1 cellular context compared by ENCODE assay signal in genomic region chr4:2836391-2836859, GRCh38.
TF ChIP-seq lines count a peak whose summit lies in the region.

No MANE protein-coding gene starts in this region.

TF ChIP-seq in GM12878, 131 proteins besides CTCF, POLR2A, EP300 and RAD21:
- no peak for TF ChIP-seq EGR1 (IDR thresholded peaks at IDR 0.05; ENCODE audit: borderline replicate concordance in 1 of 2, low read depth in 2 of 2, low read length in 2 of 2)
- no peak for TF ChIP-seq TCF7 (IDR thresholded peaks at IDR 0.05; ENCODE audit: borderline replicate concordance)
- no peak for TF ChIP-seq ZBTB4 (CRISPR knock-in tag; IDR thresholded peaks at IDR 0.05)
- TF ChIP-seq POLR2AphosphoS2 (IDR thresholded peaks at IDR 0.05; ENCODE audit: low read depth, low read length), result 0 out of 2 replicates have a peak, but pooled peaks have one; percentile 30
- TF ChIP-seq RELA (IDR thresholded peaks at IDR 0.05; ENCODE audit: borderline replicate concordance, partially characterized antibody), result no peak
- TF ChIP-seq EZH2 (IDR thresholded peaks at IDR 0.05; ENCODE audit: borderline replicate concordance, control insufficient read depth, low read depth, low read length), result no peak
- no peak for TF ChIP-seq ZSCAN29 (IDR thresholded peaks at IDR 0.05)
